ENCODE assay signal across 10 cellular contexts in the genomic region with DNA sequence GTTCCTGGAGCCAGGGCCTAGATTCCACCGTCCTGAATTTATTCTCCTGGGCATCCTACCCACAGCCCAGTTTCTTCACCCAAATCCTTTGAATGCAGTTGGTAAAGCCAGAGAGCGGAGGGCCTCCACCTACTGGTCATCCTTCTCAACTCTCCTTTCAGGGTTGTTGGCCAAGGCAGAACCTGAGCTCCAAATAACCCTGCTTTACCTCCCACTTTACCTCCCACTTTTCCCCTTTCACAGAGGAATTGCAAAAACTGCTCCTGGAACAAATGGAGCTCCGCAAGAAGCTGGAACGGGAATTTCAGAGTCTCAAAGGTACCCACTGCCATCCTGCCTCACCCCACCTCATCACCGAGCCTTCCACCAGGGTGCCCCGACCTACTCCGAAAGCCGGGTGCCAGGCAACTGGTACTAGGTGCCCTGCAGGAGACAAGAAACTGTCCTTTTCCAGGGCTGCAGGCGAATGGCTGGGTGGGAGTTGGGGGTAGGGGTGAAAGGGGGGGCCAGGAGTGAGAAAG. TPM values are rescaled to one million over a fixed set of nuclear protein-coding genes. Genes with fewer than 3 reads are reported as not detected.
DNase-seq lines count a peak whose midpoint lies in the region; ATAC-seq and TF ChIP-seq lines count a peak whose summit lies in the region.
"Had no signal": no experiment of that assay in that cellular context is flagged by ENCODE, and none has a peak within 500 bp of the region (broad histone marks: within the 10 kb centered on the region; RNA-seq: fewer than 3 reads in every experiment).

No MANE protein-coding gene starts in this region.

- no peaks in the 10 kb centered on the region for H3F3A ChIP-seq in Loucy (ENCODE audit: low read depth)

- in situ Hi-C loops in brain microvascular endothelial cell (cut with HindIII; ENCODE audit: low pct_ligation_motif_present, low sequenced_read_pairs) = no loop called here

- intact Hi-C loops in posterior vena cava (cut with DNase I) = loop anchor here in 1 of 2 donors (10.0 kb wide), 1 partner anchor 337 kb away; no protein-coding TSS in a partner anchor

- ATAC-seq in HG02678 (IDR thresholded peaks at IDR 0.05; ENCODE audit: unreplicated experiment) = no peak
- ATAC-seq: activated naive CD8-positive, alpha-beta T cell treated with anti-CD3 and anti-CD28 coated beads, Interleukin-2, amount 50 U/mL, for 24 hours had no signal

- no peak overlapping the region for H3K4me2 ChIP-seq in Loucy (ENCODE audit: low read depth, low read length, poor library complexity, severe bottlenecking)

- H2AFZ ChIP-seq in Loucy (ENCODE audit: low read length) = no peak overlapping the region

- no peak overlapping the region for H3K9ac ChIP-seq in Loucy (ENCODE audit: low read depth, low read length, poor library complexity, severe bottlenecking)

- H3K27ac ChIP-seq in brain microvascular endothelial cell = no peak overlapping the region

- no peaks in the 10 kb centered on the region for H4K20me1 ChIP-seq in Loucy (ENCODE audit: insufficient read depth, low read length, poor library complexity, severe bottlenecking)

- H3K36me3 ChIP-seq in Loucy (ENCODE audit: insufficient read depth, low read length) (no peaks in the 10 kb centered on the region), brain microvascular endothelial cell (replicated peaks) (no peaks in the 10 kb centered on the region)

- peaks cover 30% of the 10 kb centered on the region for H3K4me1 ChIP-seq in Loucy (ENCODE audit: insufficient read depth, low read length, poor library complexity, severe bottlenecking)

- H3K27me3 ChIP-seq in Loucy (ENCODE audit: insufficient read depth, low read length, poor library complexity, severe bottlenecking) (no peaks in the 10 kb centered on the region), brain microvascular endothelial cell (replicated peaks) (peaks cover 87% of the 10 kb centered on the region)

- DNase-seq in NCI-H748 (lab: John Stamatoyannopoulos, UW; ENCODE audit: unreplicated experiment) (peak; percentile 39), NCI-H748 treated with DMSO at 0.1 percent for 48 hours (lab: John Stamatoyannopoulos, UW) (no peak), brain microvascular endothelial cell (no peak), posterior vena cava (ENCODE audit: low spot score) (peak; percentile 78)
- DNase-seq in stimulated activated CD4-positive, alpha-beta T cell treated with anti-CD3 and anti-CD28 coated beads, Interleukin-4, amount 100 ng/mL, for 24 hours = no peak
- DNase-seq in activated CD4-positive, alpha-beta T cell treated with anti-CD3 and anti-CD28 coated beads, Interleukin-2, amount 50 U/mL, for 4 hours = no peak
- DNase-seq: activated naive CD8-positive, alpha-beta T cell treated with anti-CD3 and anti-CD28 coated beads, Interleukin-2, amount 50 U/mL, for 24 hours; CD8-positive, alpha-beta memory T cell had no signal

- H3K4me3 ChIP-seq in Loucy (ENCODE audit: low read length, poor library complexity, severe bottlenecking) = no peak overlapping the region
- H3K4me3 ChIP-seq in brain microvascular endothelial cell (ENCODE audit: low read depth, low read length) = no peak overlapping the region

- no peaks in the 10 kb centered on the region for H3K9me2 ChIP-seq in Loucy (replicated peaks; ENCODE audit: low read depth, low read length)

- H3K79me2 ChIP-seq in Loucy (ENCODE audit: insufficient read depth, low read length) = no peaks in the 10 kb centered on the region

- TF ChIP-seq CTCF in Loucy (conservative IDR thresholded peaks at IDR 0.05; ENCODE audit: low read length) (peak; percentile 71), brain microvascular endothelial cell (IDR thresholded peaks at IDR 0.05; ENCODE audit: low read depth, low read length, missing control alignments) (peak; percentile 66)

- H3K9me3 ChIP-seq in Loucy (ENCODE audit: insufficient read depth, low read depth, low read length) = no peaks in the 10 kb centered on the region

RNA-seq across cellular contexts. Expression of gene SKOR1, which starts 6.8 kb away (rescaled TPM):
- total RNA-seq in posterior vena cava = under 1 TPM; 0.51 to 0.76 TPM

RNA-seq across cellular contexts. Expression of gene RNU6-1, which starts 7.8 kb away (rescaled TPM):
- total RNA-seq in posterior vena cava = not detected
- total RNA-seq: CD8-positive, alpha-beta memory T cell had no signal

Comparison
In these comparisons a context has a peak if more than half of its experiments do, and no peak if none do; other contexts are left out.
1. DNase-seq: peak in NCI-H748 (single experiment) and posterior vena cava (single experiment); none in NCI-H748 treated with DMSO at 0.1 percent for 48 hours (single experiment), brain microvascular endothelial cell (single experiment), stimulated activated CD4-positive, alpha-beta T cell treated with anti-CD3 and anti-CD28 coated beads, Interleukin-4, amount 100 ng/mL, for 24 hours (single experiment) and activated CD4-positive, alpha-beta T cell treated with anti-CD3 and anti-CD28 coated beads, Interleukin-2, amount 50 U/mL, for 4 hours (0 of 2).